ENCODE assay signal across 14 cellular contexts in the genomic region with DNA sequence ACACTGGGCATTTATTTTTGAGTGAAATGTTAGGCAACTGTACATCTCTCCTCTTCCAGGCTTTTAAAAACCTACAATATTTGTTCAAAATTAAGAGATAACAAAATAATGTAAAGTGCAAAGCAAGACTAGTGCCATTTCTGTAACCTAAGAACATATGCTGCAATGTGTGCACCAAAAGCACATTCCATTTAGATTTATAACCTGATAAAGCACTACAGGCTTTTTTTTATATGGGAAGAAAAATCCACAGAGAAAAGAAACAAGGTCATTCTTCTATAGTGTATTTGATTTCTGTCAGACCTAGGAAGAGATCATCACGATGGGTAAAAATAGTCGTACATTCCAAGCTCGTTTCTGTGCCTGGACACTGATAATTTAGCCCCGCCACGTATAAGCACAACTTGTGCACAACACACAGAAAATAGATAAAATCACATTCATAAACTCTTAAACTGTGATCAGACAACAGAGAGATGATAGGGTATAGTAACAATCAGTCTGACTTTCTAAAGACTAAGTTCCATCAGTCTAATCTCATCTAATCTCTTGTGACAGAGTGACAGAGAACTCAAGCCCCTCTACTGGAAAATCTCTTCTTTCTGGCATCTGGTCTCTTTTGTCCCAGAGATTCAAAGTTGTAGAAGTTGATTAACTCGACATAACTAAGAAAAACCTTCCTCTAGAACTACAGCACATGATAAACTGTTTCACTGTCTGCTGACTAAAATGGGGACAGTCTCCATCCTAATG. TPM values are rescaled to one million over a fixed set of nuclear protein-coding genes. Genes with fewer than 3 reads are reported as not detected.
DNase-seq lines count a peak whose midpoint lies in the region; ATAC-seq, FAIRE-seq and TF ChIP-seq lines count a peak whose summit lies in the region.
"Had no signal": no experiment of that assay in that cellular context is flagged by ENCODE, and none has a peak within 500 bp of the region (broad histone marks: within the 10 kb centered on the region; RNA-seq: fewer than 3 reads in every experiment).

No MANE protein-coding gene starts in this region.

- no peak for TF ChIP-seq RAD21 in A549 (conservative IDR thresholded peaks at IDR 0.05 in 1 of 2, IDR thresholded peaks at IDR 0.05 in 1 of 2)

- no peak; a peak in 1 of 6 replicates for ATAC-seq in A549
- ATAC-seq in GM19463 (IDR thresholded peaks at IDR 0.05; ENCODE audit: unreplicated experiment) = no peak
- ATAC-seq in stimulated activated effector memory CD8-positive, alpha-beta T cell treated with anti-CD3 and anti-CD28 coated beads, Interleukin-12 subunit alpha, Interleukin-12 subunit beta, amount 100 ng/mL, for 72 hours = no peak
- ATAC-seq in esophagus mucosa = no peak
- no peak for ATAC-seq in HG03159 (IDR thresholded peaks at IDR 0.05; ENCODE audit: unreplicated experiment)

- peaks cover 3% of the 10 kb centered on the region for H3K4me1 Mint-ChIP-seq in stimulated activated effector memory CD8-positive, alpha-beta T cell treated with anti-CD3 and anti-CD28 coated beads, Interleukin-12 subunit alpha, Interleukin-12 subunit beta, amount 100 ng/mL, for 72 hours

- no peak for TF ChIP-seq EP300 in A549 (IDR thresholded peaks at IDR 0.05)

- H3K4me3 Mint-ChIP-seq in stimulated activated effector memory CD8-positive, alpha-beta T cell treated with anti-CD3 and anti-CD28 coated beads, Interleukin-12 subunit alpha, Interleukin-12 subunit beta, amount 100 ng/mL, for 72 hours = no peak overlapping the region
- H3K4me3 Mint-ChIP-seq: activated naive CD4-positive, alpha-beta T cell treated with anti-CD3 and anti-CD28 coated beads, Interleukin-2, amount 10 ng/mL, durations not matched to agents 7 days and 5 days had no signal

- peak overlapping the region in 1 of 2 donors; percentile 21 for H3K9ac ChIP-seq in colonic mucosa (ENCODE audit: low read depth in 2 of 2, low read length in 2 of 2)

- H3K27ac Mint-ChIP-seq in stimulated activated effector memory CD8-positive, alpha-beta T cell treated with anti-CD3 and anti-CD28 coated beads, Interleukin-12 subunit alpha, Interleukin-12 subunit beta, amount 100 ng/mL, for 72 hours = no peak overlapping the region
- H3K27ac Mint-ChIP-seq: activated naive CD4-positive, alpha-beta T cell treated with anti-CD3 and anti-CD28 coated beads, Interleukin-2, amount 10 ng/mL, durations not matched to agents 7 days and 5 days had no signal

- CTCF ChIA-PET in A549 (lab: Yijun Ruan, JAX) = interaction anchor here (1.0 kb wide), 1 partner anchor 14 kb away, joined by 3 read pairs; no protein-coding TSS in a partner anchor

- WGBS in A549 (ENCODE audit: missing lambda C conversion rate) = 53% methylated on average over 6 of the region's 6 CpGs

- H3K27ac ChIP-seq in A549 = peak overlapping the region; percentile 64 to 79
- H3K27ac ChIP-seq in colonic mucosa = peak overlapping the region; percentile 67
- peak overlapping the region; percentile 52 for H3K27ac ChIP-seq in muscle layer of duodenum (ENCODE audit: low read length)

- DNase-seq in A549 (ENCODE audit: low read depth in 1 of 2, low spot score in 1 of 2) = no peak
- peak; percentile 50 for DNase-seq in LNCaP clone FGC (ENCODE audit: low read depth)
- no peak for DNase-seq in colonic mucosa
- no peak for DNase-seq in stimulated activated effector memory CD8-positive, alpha-beta T cell treated with anti-CD3 and anti-CD28 coated beads, Interleukin-12 subunit alpha, Interleukin-12 subunit beta, amount 100 ng/mL, for 72 hours (ENCODE audit: low spot score in 2 of 2)
- DNase-seq: activated CD4-positive, alpha-beta T cell treated with anti-CD3 and anti-CD28 coated beads, Interleukin-2, amount 50 U/mL, for 48 hours; activated naive CD4-positive, alpha-beta T cell treated with anti-CD3 and anti-CD28 coated beads, Interleukin-2, amount 10 ng/mL, durations not matched to agents 7 days and 5 days; BE2C; effector CD4-positive, alpha-beta T cell; KBM-7 had no signal

- peaks cover 75% of the 10 kb centered on the region for H3K4me1 ChIP-seq in A549
- H3K4me1 ChIP-seq in colonic mucosa = peaks cover 21% of the 10 kb centered on the region
- H3K4me1 ChIP-seq in muscle layer of duodenum (ENCODE audit: control insufficient read depth in 1 of 2, insufficient read depth in 2 of 2, low read length in 2 of 2) = peaks cover 22 to 38% of the 10 kb centered on the region in 2 donors

- intact Hi-C loops in colonic mucosa (cut with DNase I) = loop anchor here (5.0 kb wide), 1 partner anchor 101 kb away; no protein-coding TSS in a partner anchor

- TF ChIP-seq CTCF in A549 (IDR thresholded peaks at IDR 0.05) (no peak), LNCaP clone FGC (IDR thresholded peaks at IDR 0.05; ENCODE audit: control insufficient read depth, extremely low read depth, insufficient read depth) (no peak), colonic mucosa (IDR thresholded peaks at IDR 0.05) (no peak)

- POLR2A ChIA-PET in A549 (lab: Yijun Ruan, JAX) = no interaction called here

- H3K27me3 ChIP-seq in colonic mucosa (no peaks in the 10 kb centered on the region), muscle layer of duodenum (ENCODE audit: low read depth, low read length) (peaks cover 3% of the 10 kb centered on the region)
- H3K27me3 ChIP-seq: BE2C had no signal

- H3K9me3 Mint-ChIP-seq in stimulated activated effector memory CD8-positive, alpha-beta T cell treated with anti-CD3 and anti-CD28 coated beads, Interleukin-12 subunit alpha, Interleukin-12 subunit beta, amount 100 ng/mL, for 72 hours = no peaks in the 10 kb centered on the region
- H3K9me3 Mint-ChIP-seq: activated naive CD4-positive, alpha-beta T cell treated with anti-CD3 and anti-CD28 coated beads, Interleukin-2, amount 10 ng/mL, durations not matched to agents 7 days and 5 days had no signal

- H3K4me3 ChIP-seq in A549 = 0 out of 3 replicates have a peak overlapping the region, but pooled peaks have one; percentile 7
- no peak overlapping the region for H3K4me3 ChIP-seq in LNCaP clone FGC (ENCODE audit: low read depth, low read length)
- H3K4me3 ChIP-seq in colonic mucosa = no peak overlapping the region
- no peak overlapping the region for H3K4me3 ChIP-seq in muscle layer of duodenum (ENCODE audit: low read depth in 1 of 2, low read length in 2 of 2)

- H3K9me3 ChIP-seq in A549 = no peaks in the 10 kb centered on the region
- H3K9me3 ChIP-seq in colonic mucosa = no peaks in the 10 kb centered on the region
- H3K9me3 ChIP-seq in muscle layer of duodenum (ENCODE audit: control insufficient read depth in 1 of 2, low read length in 2 of 2) = no peaks in the 10 kb centered on the region
- H3K9me3 ChIP-seq: BE2C had no signal

- no peak for FAIRE-seq in A549 (lab: Jason Lieb, UNC)
- FAIRE-seq: islet of Langerhans had no signal

- no peaks in the 10 kb centered on the region for H3K36me3 Mint-ChIP-seq in stimulated activated effector memory CD8-positive, alpha-beta T cell treated with anti-CD3 and anti-CD28 coated beads, Interleukin-12 subunit alpha, Interleukin-12 subunit beta, amount 100 ng/mL, for 72 hours
- H3K36me3 Mint-ChIP-seq: activated naive CD4-positive, alpha-beta T cell treated with anti-CD3 and anti-CD28 coated beads, Interleukin-2, amount 10 ng/mL, durations not matched to agents 7 days and 5 days had no signal

- no peaks in the 10 kb centered on the region for H3K36me3 ChIP-seq in colonic mucosa
- H3K36me3 ChIP-seq in muscle layer of duodenum (ENCODE audit: control insufficient read depth in 1 of 2, insufficient read depth in 2 of 2, low read length in 2 of 2) = peaks cover 0 to 30% of the 10 kb centered on the region in 2 donors

- H3K4me2 ChIP-seq in A549 = peak overlapping the region; percentile 72

- TF ChIP-seq POLR2A in A549 (IDR thresholded peaks at IDR 0.05; ENCODE audit: low read length) = no peak

TF ChIP-seq in A549, 52 proteins besides CTCF, POLR2A, EP300 and RAD21:
- TF ChIP-seq HOXB5 (CRISPR knock-in tag; IDR thresholded peaks at IDR 0.05) = no peak
- 0 out of 2 replicates have a peak, but pooled peaks have one; percentile 44 for TF ChIP-seq HOXB13 (CRISPR knock-in tag; IDR thresholded peaks at IDR 0.05; ENCODE audit: low read depth)
- 0 out of 2 replicates have a peak, but pooled peaks have one; percentile 2 for TF ChIP-seq JUNB (IDR thresholded peaks at IDR 0.05)
- TF ChIP-seq ZSCAN20 (CRISPR knock-in tag; IDR thresholded peaks at IDR 0.05) = no peak

RNA-seq across cellular contexts. Expression of a gene that starts 6.7 kb away (rescaled TPM):
- polyA plus RNA-seq in A549 (2011; rRNA removed) = 162 and 208 TPM in 2 replicates
- 66.5 and 67.3 TPM in 2 replicates for polyA plus RNA-seq in A549 (2012; cell fraction: cytosol; rRNA removed)
- 349 and 365 TPM in 2 replicates for polyA plus RNA-seq in A549 (2012; cell fraction: nucleus; rRNA removed)
- 142 to 159 TPM (median 143 TPM) in 3 replicates for polyA plus RNA-seq in A549 (2017; fragmentation: RNase III; extraction: RNeasy Plus Mini Kit Qiagen cat#74134 plus additional on column Dnase treatment)
- 395 and 408 TPM in 2 replicates for polyA minus RNA-seq in A549 (2011; rRNA and poly(A)+ RNA removed)
- 10 to 100 TPM; 91.6 to 96.7 TPM for total RNA-seq in colonic mucosa
- total RNA-seq in esophagus mucosa = 35.0 TPM
